8 cellular contexts compared by ENCODE assay signal in the genomic region with DNA sequence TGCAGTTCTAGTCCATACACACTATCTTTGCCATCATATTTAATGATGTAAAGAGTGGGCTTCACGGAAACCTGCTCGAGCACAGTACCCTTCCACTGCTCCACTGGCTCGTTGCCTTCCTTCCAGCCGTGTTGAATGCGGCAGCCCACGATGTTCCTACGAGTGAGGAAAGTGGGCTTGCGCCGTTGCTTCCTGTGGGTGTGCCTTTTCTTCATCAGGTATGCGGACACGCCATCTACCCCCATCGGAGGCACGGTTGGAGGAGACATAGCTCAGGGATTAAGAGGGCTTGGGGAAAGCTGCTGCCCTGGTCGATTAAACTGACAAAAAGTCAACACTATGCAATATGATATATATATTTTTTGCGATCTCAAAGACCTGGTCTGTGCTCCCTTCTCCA. TPM values are rescaled to one million over a fixed set of nuclear protein-coding genes. Genes with fewer than 3 reads are reported as not detected.
DNase-seq lines count a peak whose midpoint lies in the region; ATAC-seq, FAIRE-seq and TF ChIP-seq lines count a peak whose summit lies in the region.

No MANE protein-coding gene starts in this region.

- H3K4me3 Mint-ChIP-seq in activated CD8-positive, alpha-beta T cell treated with anti-CD3 and anti-CD28 coated beads for 36 hours: peak overlapping the region; percentile 77

- POLR2A ChIA-PET in activated CD8-positive, alpha-beta T cell treated with anti-CD3 and anti-CD28 coated beads for 36 hours (lab: Charles Lee): no interaction called here

- H3K4me3 ChIP-seq in HFF-Myc (replicated peaks; ENCODE audit: low read depth, low read length) (peak overlapping the region; percentile 60), fibroblast of lung (replicated peaks in 1 of 4; ENCODE audit: control extremely low read depth in 1 of 4, insufficient read depth in 1 of 4, low read depth in 3 of 4, low read length in 4 of 4) (peak overlapping the region; percentile 62 to 93 (median 74)), neuron (ENCODE audit: low read length) (peak overlapping the region; percentile 52)

- no peaks in the 10 kb centered on the region for H3K27me3 ChIP-seq in fibroblast of lung (ENCODE audit: control insufficient read depth, insufficient read depth, low read length)
- H3K27me3 ChIP-seq in neuron (ENCODE audit: insufficient read depth, low read length): no peaks in the 10 kb centered on the region

- no peak for FAIRE-seq in RCC 7860 (lab: Jason Lieb, UNC)

- peak; percentile 1 to 5 for DNase-seq in activated CD4-positive, alpha-beta T cell treated with anti-CD3 and anti-CD28 coated beads for 4 hours
- DNase-seq in activated CD4-positive, alpha-beta T cell treated with anti-CD3 and anti-CD28 coated beads for 1 hour: no peak
- DNase-seq in HFF-Myc (ENCODE audit: extremely low read depth, low read depth): peak; percentile 4
- peak; percentile 51 for DNase-seq in NCI-H1092 (lab: John Stamatoyannopoulos, UW)
- peak; percentile 35 for DNase-seq in activated CD8-positive, alpha-beta T cell treated with anti-CD3 and anti-CD28 coated beads for 36 hours
- DNase-seq in fibroblast of lung (ENCODE audit: low read depth in 2 of 2): peak; percentile 6 to 22
- no peak for DNase-seq in RCC 7860 (ENCODE audit: low spot score)

- ATAC-seq in activated CD8-positive, alpha-beta T cell treated with anti-CD3 and anti-CD28 coated beads for 36 hours: peak; percentile 45

- CTCF ChIA-PET in activated CD8-positive, alpha-beta T cell treated with anti-CD3 and anti-CD28 coated beads for 36 hours (lab: Charles Lee): interaction anchor here (1.0 kb wide), 2 partner anchors 76 to 100 kb away, joined by 3 read pairs; no protein-coding TSS in a partner anchor

- intact Hi-C loops in activated CD8-positive, alpha-beta T cell treated with anti-CD3 and anti-CD28 coated beads for 36 hours (cut with micrococcal nuclease): no loop called here

- H3K4me1 Mint-ChIP-seq in activated CD8-positive, alpha-beta T cell treated with anti-CD3 and anti-CD28 coated beads for 36 hours (ENCODE audit: low read depth): peaks cover 11% of the 10 kb centered on the region

- peak overlapping the region; percentile 75 for H3K4me2 ChIP-seq in fibroblast of lung (ENCODE audit: extremely low read depth, insufficient read depth, low read length)

- no peaks in the 10 kb centered on the region for H3K4me1 ChIP-seq in fibroblast of lung (ENCODE audit: control insufficient read depth, extremely low read depth, insufficient read depth, low read length)
- H3K4me1 ChIP-seq in neuron (ENCODE audit: insufficient read depth, low read length): peaks cover 8% of the 10 kb centered on the region

- H3K27ac Mint-ChIP-seq in activated CD8-positive, alpha-beta T cell treated with anti-CD3 and anti-CD28 coated beads for 36 hours: peak overlapping the region; percentile 80

- no peaks in the 10 kb centered on the region for H4K20me1 ChIP-seq in fibroblast of lung (ENCODE audit: control insufficient read depth, extremely low read depth, insufficient read depth, low read length)

- H3K27me3 Mint-ChIP-seq in activated CD8-positive, alpha-beta T cell treated with anti-CD3 and anti-CD28 coated beads for 36 hours: no peaks in the 10 kb centered on the region

- H3K9me3 Mint-ChIP-seq in activated CD8-positive, alpha-beta T cell treated with anti-CD3 and anti-CD28 coated beads for 36 hours: no peaks in the 10 kb centered on the region

- H3K9ac ChIP-seq in fibroblast of lung (ENCODE audit: insufficient read depth, low read length): peak overlapping the region; percentile 70

- H3K9me3 ChIP-seq in fibroblast of lung (ENCODE audit: control insufficient read depth, insufficient read depth, low read depth, low read length) (no peaks in the 10 kb centered on the region), neuron (ENCODE audit: low read length) (no peaks in the 10 kb centered on the region)

- peak overlapping the region; percentile 76 for H3K27ac ChIP-seq in fibroblast of lung (ENCODE audit: insufficient read depth, low read length)

- H2AFZ ChIP-seq in fibroblast of lung (ENCODE audit: low read length) (peak overlapping the region; percentile 87), neuron (ENCODE audit: low read depth, low read length) (peak overlapping the region; percentile 17)

- TF ChIP-seq CTCF in HFF-Myc (IDR thresholded peaks at IDR 0.05; ENCODE audit: low read depth, low read length, missing control alignments) (no peak), fibroblast of lung (conservative IDR thresholded peaks at IDR 0.05 in 1 of 2, IDR thresholded peaks at IDR 0.05 in 1 of 2; ENCODE audit: low read depth in 1 of 2, low read length in 2 of 2) (no peak)
- TF ChIP-seq CTCF in activated CD8-positive, alpha-beta T cell treated with anti-CD3 and anti-CD28 coated beads for 36 hours (IDR thresholded peaks at IDR 0.05): no peak

- H3K36me3 ChIP-seq in fibroblast of lung (ENCODE audit: control insufficient read depth, insufficient read depth, low read length) (no peaks in the 10 kb centered on the region), neuron (ENCODE audit: insufficient read depth, low read length) (no peaks in the 10 kb centered on the region)

- peaks cover 14% of the 10 kb centered on the region for H3K79me2 ChIP-seq in fibroblast of lung (ENCODE audit: control insufficient read depth, insufficient read depth, low read length)

- no peaks in the 10 kb centered on the region for H3K36me3 Mint-ChIP-seq in activated CD8-positive, alpha-beta T cell treated with anti-CD3 and anti-CD28 coated beads for 36 hours (ENCODE audit: low read depth)

RNA-seq across cellular contexts. Expression of a gene that starts 0.6 kb away (rescaled TPM):
- total RNA-seq in activated CD8-positive, alpha-beta T cell treated with anti-CD3 and anti-CD28 coated beads for 36 hours: 1 to 10 TPM; 5.4 to 5.5 TPM
- 1.3 and 1.8 TPM in 2 replicates for total RNA-seq in fibroblast of lung
- polyA plus RNA-seq in fibroblast of lung: 8.7 and 9.5 TPM in 2 replicates
- polyA plus RNA-seq in fibroblast of lung (2012): 4.3 and 4.6 TPM in 2 replicates
- polyA minus RNA-seq in fibroblast of lung (ENCODE audit: low replicate concordance): 4.2 and 5.2 TPM in 2 replicates

Comparison
In these comparisons a context has a peak if more than half of its experiments do, and no peak if none do; other contexts are left out.
1. DNase-seq: peak in activated CD4-positive, alpha-beta T cell treated with anti-CD3 and anti-CD28 coated beads for 4 hours (2 of 2), HFF-Myc (single experiment), NCI-H1092 (single experiment), activated CD8-positive, alpha-beta T cell treated with anti-CD3 and anti-CD28 coated beads for 36 hours (single experiment) and fibroblast of lung (2 of 2); none in activated CD4-positive, alpha-beta T cell treated with anti-CD3 and anti-CD28 coated beads for 1 hour (single experiment) and RCC 7860 (single experiment).
2. Peak in every context shown above with its lines, with median percentiles within 50 percentile points of each other: H3K4me3 ChIP-seq.